ENCODE assay signal across 8 cellular contexts in the genomic region with DNA sequence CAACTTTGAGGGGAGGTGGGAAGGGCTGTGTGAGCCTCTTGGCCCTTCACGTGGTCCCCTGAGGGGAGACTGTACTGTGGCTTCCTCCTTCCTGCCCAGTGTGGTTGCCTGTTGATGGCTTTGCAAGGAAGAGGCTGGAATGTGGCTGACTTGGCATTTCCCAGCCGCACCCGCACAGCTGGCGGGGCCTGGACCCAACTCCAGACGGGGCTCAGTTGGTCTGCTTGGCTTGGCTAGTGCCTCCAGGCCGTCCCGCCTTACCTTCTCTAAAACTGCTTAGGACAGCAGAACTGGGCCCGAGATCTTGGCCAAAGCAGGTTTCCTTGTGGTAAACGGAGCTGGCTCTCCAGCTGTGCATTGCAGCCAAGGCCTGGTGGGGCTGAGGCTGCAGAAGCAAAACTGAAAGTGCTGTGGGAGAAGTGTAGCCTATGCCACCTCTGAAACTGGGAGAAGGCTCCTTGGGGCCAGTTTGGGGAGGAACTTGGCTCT.
DNase-seq lines count a peak whose midpoint lies in the region; ATAC-seq and TF ChIP-seq lines count a peak whose summit lies in the region.

No MANE protein-coding gene starts in this region.

- H3K4me1 ChIP-seq in ascending aorta (peaks cover 3 to 4% of the 10 kb centered on the region in 2 donors), mucosa of descending colon (ENCODE audit: low read depth) (no peaks in the 10 kb centered on the region)

- H3K9me3 ChIP-seq in ascending aorta (no peaks in the 10 kb centered on the region), mucosa of descending colon (no peaks in the 10 kb centered on the region)

- intact Hi-C loops in ascending aorta (cut with DNase I) = no loop called here
- intact Hi-C loops in mucosa of descending colon (cut with DNase I, micrococcal nuclease) = no loop called here

- no peaks in the 10 kb centered on the region for H3K36me3 ChIP-seq in ascending aorta
- H3K36me3 ChIP-seq in mucosa of descending colon (ENCODE audit: low read depth) = no peaks in the 10 kb centered on the region

- ATAC-seq in mucosa of descending colon = peak; percentile 76
- ATAC-seq in HG03139 (IDR thresholded peaks at IDR 0.05; ENCODE audit: unreplicated experiment) = no peak

- no peaks in the 10 kb centered on the region for H3K27me3 ChIP-seq in ascending aorta

- DNase-seq in AG10803 (ENCODE audit: low read depth) (peak; percentile 28), HCEC 1CT (peak; percentile 37), ascending aorta (ENCODE audit: low spot score in 2 of 2) (no peak), mucosa of descending colon (peak in 2 of 3 donors; percentile 38 to 43), dermis blood vessel endothelial cell (no peak), NCI-H2171 (lab: John Stamatoyannopoulos, UW) (no peak)
- no peak for DNase-seq in stimulated activated naive CD4-positive, alpha-beta T cell (lab: John Stamatoyannopoulos, UW)

- H3K4me3 ChIP-seq in AG10803 (ENCODE audit: low read length) (peak overlapping the region; percentile 27), ascending aorta (peak overlapping the region; percentile 42 to 56), mucosa of descending colon (no peak overlapping the region)

- TF ChIP-seq CTCF in AG10803 (conservative IDR thresholded peaks at IDR 0.05; ENCODE audit: low read length) (no peak), ascending aorta (IDR thresholded peaks at IDR 0.05) (no peak), mucosa of descending colon (IDR thresholded peaks at IDR 0.05) (no peak)

- H3K27ac ChIP-seq in ascending aorta = peak overlapping the region in 1 of 2 donors; percentile 45

Comparison
In these comparisons a context has a peak if more than half of its experiments do, and no peak if none do; other contexts are left out.
1. DNase-seq: peak in AG10803 (single experiment), HCEC 1CT (single experiment) and mucosa of descending colon (2 of 3); none in ascending aorta (0 of 2), stimulated activated naive CD4-positive, alpha-beta T cell (0 of 6), dermis blood vessel endothelial cell (single experiment) and NCI-H2171 (single experiment).